ENCODE assay signal across 16 cellular contexts in genomic region chr1:14392161-14392886, GRCh38.
A peak's percentile ranks its signal among the peaks of the same experiment; 100 is the strongest.
DNase-seq lines count a peak whose midpoint lies in the region; ATAC-seq and TF ChIP-seq lines count a peak whose summit lies in the region.
"Had no signal": no experiment of that assay in that cellular context is flagged by ENCODE, and none has a peak within 500 bp of the region (broad histone marks: within the 10 kb centered on the region; RNA-seq: fewer than 3 reads in every experiment).

No MANE protein-coding gene starts in this region.

- TF ChIP-seq EP300 in esophagus muscularis mucosa (IDR thresholded peaks at IDR 0.05): no peak

- WGBS in esophagus muscularis mucosa: 77% methylated on average over 11 of the region's 12 CpGs
- no CpG with 5 or more reads among the region's 12 CpGs for WGBS in neuronal stem cell (ENCODE audit: extremely low coverage in 2 of 2, insufficient read length in 2 of 2, insufficient replicate concordance in 1 of 2), 2 donors

- H3K36me3 ChIP-seq in RWPE2 (ENCODE audit: low read depth) (no peaks in the 10 kb centered on the region), esophagus muscularis mucosa (no peaks in the 10 kb centered on the region), neuronal stem cell (replicated peaks in 1 of 2; ENCODE audit: control insufficient read depth in 2 of 2, insufficient read depth in 2 of 2, low read length in 2 of 2) (no peaks in the 10 kb centered on the region)
- H3K36me3 ChIP-seq: BLaER1 had no signal

- no peak overlapping the region for H3K4me3 ChIP-seq in RWPE2 (ENCODE audit: severe bottlenecking)
- no peak overlapping the region for H3K4me3 ChIP-seq in esophagus muscularis mucosa
- no peak overlapping the region for H3K4me3 ChIP-seq in neuronal stem cell (ENCODE audit: low read length in 2 of 2)
- H3K4me3 ChIP-seq: BLaER1, GM23338 had no signal

- H3K9me3 ChIP-seq in RWPE2 (ENCODE audit: severe bottlenecking): no peaks in the 10 kb centered on the region
- H3K9me3 ChIP-seq in esophagus muscularis mucosa: peaks cover 0 to 4% (median 0%) of the 10 kb centered on the region in 4 donors
- peaks cover 0 to 26% of the 10 kb centered on the region in 2 donors for H3K9me3 ChIP-seq in neuronal stem cell (replicated peaks in 1 of 2; ENCODE audit: control insufficient read depth in 2 of 2, insufficient read depth in 1 of 2, low read depth in 1 of 2, low read length in 2 of 2)

- H3K14ac ChIP-seq in neuronal stem cell (ENCODE audit: low read length): no peak overlapping the region

- H3K4me1 ChIP-seq in RWPE2 (ENCODE audit: insufficient read depth, poor library complexity, severe bottlenecking) (no peaks in the 10 kb centered on the region), esophagus muscularis mucosa (no peaks in the 10 kb centered on the region), neuronal stem cell (ENCODE audit: control insufficient read depth in 2 of 2, insufficient read depth in 1 of 2, low read depth in 1 of 2, low read length in 2 of 2) (peaks cover 2 to 10% of the 10 kb centered on the region in 2 donors)
- H3K4me1 ChIP-seq: BLaER1 had no signal

- H4K91ac ChIP-seq in neuronal stem cell (ENCODE audit: low read depth, low read length, poor library complexity): peak overlapping the region; percentile 4

- no peak overlapping the region for H3K9ac ChIP-seq in neuronal stem cell (ENCODE audit: low read depth, low read length, poor library complexity)
- H3K9ac ChIP-seq: BLaER1 had no signal

- H3K27me3 ChIP-seq in RWPE2 (ENCODE audit: insufficient read depth, poor library complexity, severe bottlenecking) (no peaks in the 10 kb centered on the region), esophagus muscularis mucosa (no peaks in the 10 kb centered on the region), neuronal stem cell (ENCODE audit: control insufficient read depth in 3 of 3, insufficient read depth in 3 of 3, low read depth in 1 of 3, low read length in 3 of 3) (no peaks in the 10 kb centered on the region)
- H3K27me3 ChIP-seq: BLaER1 had no signal

- H3K27ac Mint-ChIP-seq in HFFc6: no peak overlapping the region
- no peak overlapping the region for H3K27ac Mint-ChIP-seq in natural killer cell
- H3K27ac Mint-ChIP-seq: CD4-positive, CD25-positive, alpha-beta regulatory T cell; GM23338; H9 had no signal

- H2AK5ac ChIP-seq in neuronal stem cell (ENCODE audit: low read depth, low read length): no peak overlapping the region

- peak; percentile 8; the same call in 1 of the 2 replicates for TF ChIP-seq CTCF in C4-2B (conservative IDR thresholded peaks at IDR 0.05)
- TF ChIP-seq CTCF in RWPE2 (IDR thresholded peaks at IDR 0.05; ENCODE audit: poor library complexity, severe bottlenecking): no peak
- TF ChIP-seq CTCF in esophagus muscularis mucosa (IDR thresholded peaks at IDR 0.05): no peak
- TF ChIP-seq CTCF in HFFc6 (IDR thresholded peaks at IDR 0.05): no peak
- TF ChIP-seq CTCF in natural killer cell (IDR thresholded peaks at IDR 0.05): no peak

- ATAC-seq in RWPE2 (ENCODE audit: low read depth) (0 out of 3 replicates have a peak, but pooled peaks have one; percentile 40), HG03378 (IDR thresholded peaks at IDR 0.05; ENCODE audit: unreplicated experiment) (no peak), natural killer cell (no peak)
- ATAC-seq: GM23338 had no signal

- no peak overlapping the region for H3K4me3 Mint-ChIP-seq in HFFc6
- H3K4me3 Mint-ChIP-seq in natural killer cell: no peak overlapping the region
- H3K4me3 Mint-ChIP-seq: CD4-positive, CD25-positive, alpha-beta regulatory T cell; GM23338; H9 had no signal

- no peak overlapping the region for H2BK15ac ChIP-seq in neuronal stem cell (ENCODE audit: low read length)

- H3K9me3 Mint-ChIP-seq in HFFc6 (peaks cover 74% of the 10 kb centered on the region), natural killer cell (no peaks in the 10 kb centered on the region)

- H2BK12ac ChIP-seq in neuronal stem cell (ENCODE audit: low read length): no peak overlapping the region

- peak overlapping the region; percentile 8 for H3K23ac ChIP-seq in neuronal stem cell (ENCODE audit: low read depth, low read length, poor library complexity)

- H3K36me3 Mint-ChIP-seq in HFFc6 (ENCODE audit: low read depth) (no peaks in the 10 kb centered on the region; the same call in 1 of the 2 replicates), natural killer cell (no peaks in the 10 kb centered on the region)
- H3K36me3 Mint-ChIP-seq: CD4-positive, CD25-positive, alpha-beta regulatory T cell had no signal

- no peak overlapping the region for H4K8ac ChIP-seq in neuronal stem cell (ENCODE audit: low read depth, low read length)

- H2BK5ac ChIP-seq in neuronal stem cell (ENCODE audit: low read length): no peak overlapping the region

- H3K27ac ChIP-seq in C4-2B (no peak overlapping the region), RWPE2 (ENCODE audit: poor library complexity, severe bottlenecking) (no peak overlapping the region), esophagus muscularis mucosa (replicated peaks in 1 of 4) (no peak overlapping the region), neuronal stem cell (replicated peaks; ENCODE audit: low read length) (no peak overlapping the region)
- H3K27ac ChIP-seq: 22Rv1, BLaER1 had no signal

- H3K4me1 Mint-ChIP-seq in HFFc6 (ENCODE audit: low read depth) (no peaks in the 10 kb centered on the region), natural killer cell (no peaks in the 10 kb centered on the region)
- H3K4me1 Mint-ChIP-seq: CD4-positive, CD25-positive, alpha-beta regulatory T cell; GM23338 had no signal

- no peak for TF ChIP-seq POLR2A in esophagus muscularis mucosa (IDR thresholded peaks at IDR 0.05; ENCODE audit: low read depth)

- intact Hi-C loops in esophagus muscularis mucosa (cut with DNase I): no loop called here
- intact Hi-C loops in natural killer cell (cut with micrococcal nuclease): no loop called here

- DNase-seq in RWPE2 (ENCODE audit: low spot score) (no peak), esophagus muscularis mucosa (ENCODE audit: extremely low spot score) (peak; percentile 74), neuronal stem cell (ENCODE audit: low spot score) (no peak), HFFc6 (no peak), natural killer cell (no peak), NCI-H2029 treated with DMSO at 0.1 percent for 48 hours (lab: John Stamatoyannopoulos, UW) (no peak)
- DNase-seq: AML-193; Calu3; CD4-positive, CD25-positive, alpha-beta regulatory T cell; DMS 273 treated with DMSO at 0.1 percent for 48 hours; H9 had no signal

- no peak overlapping the region for H3K18ac ChIP-seq in neuronal stem cell (ENCODE audit: low read length)

- peak overlapping the region; percentile 7 for H2AFZ ChIP-seq in neuronal stem cell (ENCODE audit: low read length)
- H2AFZ ChIP-seq: GM23338 had no signal

- no peak overlapping the region for H2BK120ac ChIP-seq in neuronal stem cell (ENCODE audit: low read depth, low read length)

- H3K4me2 ChIP-seq in neuronal stem cell (ENCODE audit: insufficient read depth, low read length, poor library complexity, severe bottlenecking): no peak overlapping the region
- H3K4me2 ChIP-seq: BLaER1, GM23338 had no signal

- no peak overlapping the region for H3K4ac ChIP-seq in neuronal stem cell (ENCODE audit: low read length)

- peaks cover 1% of the 10 kb centered on the region; the same call in 1 of the 2 replicates for H3K27me3 Mint-ChIP-seq in HFFc6 (ENCODE audit: insufficient read depth)
- H3K27me3 Mint-ChIP-seq in natural killer cell (ENCODE audit: low read depth in 2 of 2): peaks cover 9 to 27% of the 10 kb centered on the region in 2 donors

- H3K79me1 ChIP-seq in neuronal stem cell (ENCODE audit: low read depth, low read length): no peaks in the 10 kb centered on the region
